ENCODE assay signal across 12 cellular contexts in genomic region chr11:117073539-117073938, GRCh38. TPM values are rescaled to one million over a fixed set of nuclear protein-coding genes. Genes with fewer than 3 reads are reported as not detected.
DNase-seq lines count a peak whose midpoint lies in the region; ATAC-seq and TF ChIP-seq lines count a peak whose summit lies in the region.
"Had no signal": no experiment of that assay in that cellular context is flagged by ENCODE, and none has a peak within 500 bp of the region (broad histone marks: within the 10 kb centered on the region; RNA-seq: fewer than 3 reads in every experiment).

No MANE protein-coding gene starts in this region.

- peak overlapping the region; percentile 88 for H3K27ac Mint-ChIP-seq in activated T-cell treated with anti-CD3 and anti-CD28 coated beads, Interleukin-2, amount 50 U/mL, for 72 hours
- H3K27ac Mint-ChIP-seq in activated CD8-positive, alpha-beta T cell treated with anti-CD3 and anti-CD28 coated beads for 36 hours = peak overlapping the region; percentile 56

- no peak overlapping the region for H3K4me3 ChIP-seq in fibroblast of villous mesenchyme (ENCODE audit: low read depth, low read length)

- H3K27me3 Mint-ChIP-seq in activated T-cell treated with anti-CD3 and anti-CD28 coated beads, Interleukin-2, amount 50 U/mL, for 72 hours (ENCODE audit: low read depth) = no peaks in the 10 kb centered on the region
- no peaks in the 10 kb centered on the region for H3K27me3 Mint-ChIP-seq in activated CD8-positive, alpha-beta T cell treated with anti-CD3 and anti-CD28 coated beads for 36 hours

- DNase-seq in activated T-cell treated with anti-CD3 and anti-CD28 coated beads, Interleukin-2, amount 50 U/mL, for 72 hours = no peak
- DNase-seq in activated T-cell treated with anti-CD3 and anti-CD28 coated beads for 4 hours = no peak
- no peak for DNase-seq in activated CD8-positive, alpha-beta T cell treated with anti-CD3 and anti-CD28 coated beads for 36 hours
- DNase-seq in fibroblast of villous mesenchyme (ENCODE audit: low read depth) = peak; percentile 41
- no peak for DNase-seq in substantia nigra (lab: John Stamatoyannopoulos, UW)
- DNase-seq in DMS114 treated with DMSO at 0.1 percent for 48 hours (lab: John Stamatoyannopoulos, UW; ENCODE audit: unreplicated experiment) = no peak
- DNase-seq in D341Med (ENCODE audit: low spot score) = no peak
- DNase-seq: activated CD4-positive, CD25-positive, alpha-beta regulatory T cell; activated naive CD4-positive, alpha-beta T cell treated with Interleukin-2 at 50 U/mL for 16 hours; cortex of kidney; islet precursor cell had no signal

- intact Hi-C loops in activated CD8-positive, alpha-beta T cell treated with anti-CD3 and anti-CD28 coated beads for 36 hours (cut with micrococcal nuclease) = no loop called here

- no peaks in the 10 kb centered on the region for H3K9me3 Mint-ChIP-seq in activated T-cell treated with anti-CD3 and anti-CD28 coated beads, Interleukin-2, amount 50 U/mL, for 72 hours
- H3K9me3 Mint-ChIP-seq in activated CD8-positive, alpha-beta T cell treated with anti-CD3 and anti-CD28 coated beads for 36 hours = no peaks in the 10 kb centered on the region

- peak overlapping the region; percentile 87 for H3K27ac ChIP-seq in substantia nigra (ENCODE audit: low read depth, low read length, poor library complexity, severe bottlenecking)

- CTCF ChIA-PET in activated CD8-positive, alpha-beta T cell treated with anti-CD3 and anti-CD28 coated beads for 36 hours (lab: Charles Lee) = interaction anchor here (0.7 to 3.0 kb wide), 10 partner anchors 11 to 193 kb away, joined by 3 to 9 read pairs (median 3); no protein-coding TSS in a partner anchor

- peaks cover 47% of the 10 kb centered on the region for H3K4me1 Mint-ChIP-seq in activated T-cell treated with anti-CD3 and anti-CD28 coated beads, Interleukin-2, amount 50 U/mL, for 72 hours (ENCODE audit: low read depth)
- H3K4me1 Mint-ChIP-seq in activated CD8-positive, alpha-beta T cell treated with anti-CD3 and anti-CD28 coated beads for 36 hours (ENCODE audit: low read depth) = peaks cover 63% of the 10 kb centered on the region

- POLR2A ChIA-PET in activated CD8-positive, alpha-beta T cell treated with anti-CD3 and anti-CD28 coated beads for 36 hours (lab: Charles Lee) = interaction anchor here (0.5 to 3.0 kb wide), 7 partner anchors 10 to 126 kb away, joined by 3 to 16 read pairs (median 3); partner anchors contain the start of gene SIK3

- no peak for TF ChIP-seq CTCF in activated CD8-positive, alpha-beta T cell treated with anti-CD3 and anti-CD28 coated beads for 36 hours (IDR thresholded peaks at IDR 0.05)
- TF ChIP-seq CTCF in fibroblast of villous mesenchyme (IDR thresholded peaks at IDR 0.05; ENCODE audit: insufficient read depth, low read depth, low read length) = no peak

- peak; percentile 54 to 61 for ATAC-seq in activated T-cell treated with anti-CD3 and anti-CD28 coated beads, Interleukin-2, amount 50 U/mL, for 72 hours (replicated peaks in 1 of 2)
- peak; percentile 62 for ATAC-seq in activated CD8-positive, alpha-beta T cell treated with anti-CD3 and anti-CD28 coated beads for 36 hours
- no peak for ATAC-seq in GM19463 (IDR thresholded peaks at IDR 0.05; ENCODE audit: unreplicated experiment)

- H3K4me3 Mint-ChIP-seq in activated T-cell treated with anti-CD3 and anti-CD28 coated beads, Interleukin-2, amount 50 U/mL, for 72 hours = peak overlapping the region; percentile 25 to 63
- no peak overlapping the region for H3K4me3 Mint-ChIP-seq in activated CD8-positive, alpha-beta T cell treated with anti-CD3 and anti-CD28 coated beads for 36 hours

- H3K36me3 Mint-ChIP-seq in activated T-cell treated with anti-CD3 and anti-CD28 coated beads, Interleukin-2, amount 50 U/mL, for 72 hours (ENCODE audit: insufficient read depth in 2 of 2) = peaks cover 0 to 1% of the 10 kb centered on the region in 2 donors
- H3K36me3 Mint-ChIP-seq in activated CD8-positive, alpha-beta T cell treated with anti-CD3 and anti-CD28 coated beads for 36 hours (ENCODE audit: low read depth) = peaks cover 5% of the 10 kb centered on the region

RNA-seq across cellular contexts. Expression of gene SIK3, which starts 24.7 kb away (rescaled TPM):
- total RNA-seq in activated T-cell treated with anti-CD3 and anti-CD28 coated beads, Interleukin-2, amount 50 U/mL, for 72 hours = 10 to 100 TPM; 21.4 to 26.3 TPM
- 10 to 100 TPM; 18.7 to 24.1 TPM for total RNA-seq in activated CD8-positive, alpha-beta T cell treated with anti-CD3 and anti-CD28 coated beads for 36 hours
- total RNA-seq in fibroblast of villous mesenchyme = 14.2 TPM in 2 replicates
